Comparison of ENCODE assay signal across 8 cellular contexts in the genomic region with DNA sequence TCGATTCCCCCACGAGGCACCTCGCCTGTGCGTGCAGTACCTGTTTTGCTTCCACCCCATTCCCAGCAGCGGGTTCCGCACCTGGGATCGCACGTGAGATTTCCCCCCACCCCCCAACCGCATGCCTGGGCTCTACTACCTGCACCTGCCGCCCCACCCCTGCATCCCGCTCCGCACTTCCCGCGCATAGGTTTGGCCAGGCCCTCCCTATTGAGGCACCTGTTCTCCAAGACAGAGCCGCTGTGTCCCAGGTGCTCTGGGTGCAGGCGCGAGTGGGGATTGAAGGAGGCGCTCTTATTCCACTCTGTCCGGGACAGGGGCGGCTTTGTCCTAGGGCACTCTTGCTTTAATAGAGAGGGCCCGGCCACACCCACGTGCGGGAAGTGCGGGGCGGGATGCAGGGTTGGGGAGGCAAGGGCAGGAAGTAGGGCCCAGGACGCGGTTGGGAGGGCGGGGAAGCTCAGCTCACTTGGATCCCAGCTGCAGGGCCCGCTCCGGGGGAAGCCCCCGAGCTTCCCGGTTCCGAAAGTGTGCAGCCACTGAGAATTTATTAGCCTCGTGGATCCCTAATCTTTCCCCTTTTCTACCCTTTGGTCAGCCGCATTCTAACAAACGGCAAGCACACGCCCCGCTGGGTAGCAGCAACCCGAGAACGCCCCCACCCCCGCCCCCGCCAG. TPM values are rescaled to one million over a fixed set of nuclear protein-coding genes. Genes with fewer than 3 reads are reported as not detected.
A peak's percentile ranks its signal among the peaks of the same experiment; 100 is the strongest.
DNase-seq lines count a peak whose midpoint lies in the region; ATAC-seq lines count a peak whose summit lies in the region.

No MANE protein-coding gene starts in this region.

- no peaks in the 10 kb centered on the region for H3K27me3 ChIP-seq in HAP-1 (ENCODE audit: low read depth)
- peaks cover 21 to 51% (median 41%) of the 10 kb centered on the region in 3 experiments for H3K27me3 ChIP-seq in neuronal stem cell (ENCODE audit: control insufficient read depth in 3 of 3, insufficient read depth in 3 of 3, low read depth in 1 of 3, low read length in 3 of 3)

- no peak overlapping the region for H4K91ac ChIP-seq in neuronal stem cell (ENCODE audit: low read depth, low read length, poor library complexity)

- in situ Hi-C loops in HAP-1 (cut with MboI; ENCODE audit: low sequenced_read_pairs) = no loop called here

- no peak overlapping the region for H2BK12ac ChIP-seq in neuronal stem cell (ENCODE audit: low read length)

- H2BK120ac ChIP-seq in neuronal stem cell (ENCODE audit: low read depth, low read length) = no peak overlapping the region

- H3K18ac ChIP-seq in neuronal stem cell (ENCODE audit: low read length) = peak overlapping the region; percentile 21

- peak overlapping the region; percentile 24 for H3K9ac ChIP-seq in neuronal stem cell (ENCODE audit: low read depth, low read length, poor library complexity)

- peak overlapping the region; percentile 97 for H2AFZ ChIP-seq in neuronal stem cell (ENCODE audit: low read length)

- peak overlapping the region; percentile 97 for H3K4me2 ChIP-seq in neuronal stem cell (ENCODE audit: insufficient read depth, low read length, poor library complexity, severe bottlenecking)

- H3K36me3 ChIP-seq in HAP-1 (replicated peaks) (no peaks in the 10 kb centered on the region), neuronal stem cell (replicated peaks in 1 of 2; ENCODE audit: control insufficient read depth in 2 of 2, insufficient read depth in 2 of 2, low read length in 2 of 2) (no peaks in the 10 kb centered on the region)

- no peak overlapping the region for H4K8ac ChIP-seq in neuronal stem cell (ENCODE audit: low read depth, low read length)

- no peaks in the 10 kb centered on the region for H3K79me1 ChIP-seq in neuronal stem cell (ENCODE audit: low read depth, low read length)

- H3K4me3 ChIP-seq in HAP-1 (peak overlapping the region; percentile 40), neuronal stem cell (ENCODE audit: low read length in 2 of 2) (peak overlapping the region; percentile 65 to 81)

- peaks cover 12% of the 10 kb centered on the region for H3K4me1 ChIP-seq in HAP-1
- peaks cover 0 to 2% of the 10 kb centered on the region in 2 donors for H3K4me1 ChIP-seq in neuronal stem cell (ENCODE audit: control insufficient read depth in 2 of 2, insufficient read depth in 1 of 2, low read depth in 1 of 2, low read length in 2 of 2)

- H2AK5ac ChIP-seq in neuronal stem cell (ENCODE audit: low read depth, low read length) = no peak overlapping the region

- no CpG with 5 or more reads among the region's 42 CpGs for WGBS in neuronal stem cell (ENCODE audit: extremely low coverage in 2 of 2, insufficient read length in 2 of 2, insufficient replicate concordance in 1 of 2), 2 donors

- ATAC-seq in GM19463 (IDR thresholded peaks at IDR 0.05; ENCODE audit: unreplicated experiment) = no peak
- no peak for ATAC-seq in HG03378 (IDR thresholded peaks at IDR 0.05; ENCODE audit: unreplicated experiment)

- H3K14ac ChIP-seq in neuronal stem cell (ENCODE audit: low read length) = no peak overlapping the region

- no peak overlapping the region for H3K4ac ChIP-seq in neuronal stem cell (ENCODE audit: low read length)

- no peak overlapping the region for H3K23ac ChIP-seq in neuronal stem cell (ENCODE audit: low read depth, low read length, poor library complexity)

- no peak overlapping the region for H2BK15ac ChIP-seq in neuronal stem cell (ENCODE audit: low read length)

- H3K9me3 ChIP-seq in HAP-1 (no peaks in the 10 kb centered on the region), neuronal stem cell (replicated peaks in 1 of 2; ENCODE audit: control insufficient read depth in 2 of 2, insufficient read depth in 1 of 2, low read depth in 1 of 2, low read length in 2 of 2) (no peaks in the 10 kb centered on the region)

- no peak overlapping the region for H2BK5ac ChIP-seq in neuronal stem cell (ENCODE audit: low read length)

- DNase-seq in AG20443 (ENCODE audit: low spot score) = peak; percentile 72
- peak; percentile 17 to 76 for DNase-seq in HAP-1 (ENCODE audit: low spot score in 2 of 2)
- peak; percentile 20 for DNase-seq in UCSD-AML1 (lab: John Stamatoyannopoulos, UW; ENCODE audit: unreplicated experiment)
- DNase-seq in fibroblast of peridontal ligament (ENCODE audit: extremely low read depth) = peak; percentile 36
- DNase-seq in neuronal stem cell (ENCODE audit: low spot score) = no peak
- DNase-seq in SK-N-DZ (ENCODE audit: low spot score) = no peak

- no peak overlapping the region for H3K27ac ChIP-seq in neuronal stem cell (replicated peaks; ENCODE audit: low read length)

RNA-seq across cellular contexts. Expression of gene MOCOS, which starts 0.7 kb away (rescaled TPM):
- polyA plus RNA-seq in neuronal stem cell (2013, experiment 1 of 2) = 0.03 TPM
- 0.03 TPM for polyA plus RNA-seq in neuronal stem cell (2013, experiment 2 of 2)
- polyA plus RNA-seq in SK-N-DZ (2014; cell fraction: cytosol; rRNA removed) = not detected in 2 replicates
- polyA plus RNA-seq in SK-N-DZ (2014; cell fraction: nucleus; rRNA removed) = 0.02 TPM in 2 replicates

RNA-seq across cellular contexts. Expression of gene ELP2, which starts 56.9 kb away (rescaled TPM):
- polyA plus RNA-seq in neuronal stem cell (2013, experiment 1 of 2) = 64.1 TPM
- 65.3 TPM for polyA plus RNA-seq in neuronal stem cell (2013, experiment 2 of 2)
- polyA plus RNA-seq in SK-N-DZ (2014; cell fraction: cytosol; rRNA removed) = 87.2 and 95.2 TPM in 2 replicates
- 113 and 126 TPM in 2 replicates for polyA plus RNA-seq in SK-N-DZ (2014; cell fraction: nucleus; rRNA removed)

RNA-seq across cellular contexts. Expression of gene SLC39A6, which starts 57.5 kb away (rescaled TPM):
- 55.3 TPM for polyA plus RNA-seq in neuronal stem cell (2013, experiment 1 of 2)
- polyA plus RNA-seq in neuronal stem cell (2013, experiment 2 of 2) = 56.0 TPM
- polyA plus RNA-seq in SK-N-DZ (2014; cell fraction: cytosol; rRNA removed) = 141 and 161 TPM in 2 replicates
- 63.8 and 68.6 TPM in 2 replicates for polyA plus RNA-seq in SK-N-DZ (2014; cell fraction: nucleus; rRNA removed)

Comparison
In these comparisons a context has a peak if more than half of its experiments do, and no peak if none do; other contexts are left out.
1. DNase-seq: peak in AG20443 (single experiment), HAP-1 (2 of 2), UCSD-AML1 (single experiment) and fibroblast of peridontal ligament (single experiment); none in neuronal stem cell (single experiment) and SK-N-DZ (single experiment).